ENCODE assay signal across 1 cellular context in the genomic region with DNA sequence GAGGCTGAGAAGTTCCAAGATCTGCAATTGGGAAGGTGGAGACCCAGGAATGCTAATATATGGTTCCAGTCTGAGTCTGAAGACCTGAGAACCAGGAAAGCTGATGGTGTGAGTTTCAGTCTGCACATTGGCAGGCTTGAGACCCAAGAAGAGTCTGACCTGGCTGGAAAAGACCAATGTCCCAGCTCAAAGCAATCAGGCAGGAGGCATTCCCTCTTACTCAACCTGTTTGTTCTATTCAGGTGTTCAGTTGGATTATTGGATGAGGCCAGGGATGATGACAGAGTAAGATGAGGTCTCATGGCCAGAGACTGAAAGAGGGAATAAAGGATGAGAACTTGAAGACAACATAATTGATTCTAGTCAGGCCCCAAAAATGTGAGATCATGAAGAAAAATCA.
TF ChIP-seq lines count a peak whose summit lies in the region.

No MANE protein-coding gene starts in this region.

TF ChIP-seq in HepG2, 621 proteins besides CTCF, POLR2A, EP300 and RAD21 (continued from another document):
- TF ChIP-seq, protein P1, sequence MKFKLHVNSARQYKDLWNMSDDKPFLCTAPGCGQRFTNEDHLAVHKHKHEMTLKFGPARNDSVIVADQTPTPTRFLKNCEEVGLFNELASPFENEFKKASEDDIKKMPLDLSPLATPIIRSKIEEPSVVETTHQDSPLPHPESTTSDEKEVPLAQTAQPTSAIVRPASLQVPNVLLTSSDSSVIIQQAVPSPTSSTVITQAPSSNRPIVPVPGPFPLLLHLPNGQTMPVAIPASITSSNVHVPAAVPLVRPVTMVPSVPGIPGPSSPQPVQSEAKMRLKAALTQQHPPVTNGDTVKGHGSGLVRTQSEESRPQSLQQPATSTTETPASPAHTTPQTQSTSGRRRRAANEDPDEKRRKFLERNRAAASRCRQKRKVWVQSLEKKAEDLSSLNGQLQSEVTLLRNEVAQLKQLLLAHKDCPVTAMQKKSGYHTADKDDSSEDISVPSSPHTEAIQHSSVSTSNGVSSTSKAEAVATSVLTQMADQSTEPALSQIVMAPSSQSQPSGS (CRISPR knock-in tag; IDR thresholded peaks at IDR 0.05): no peak
- TF ChIP-seq ADNP (CRISPR knock-in tag; IDR thresholded peaks at IDR 0.05) (no peak), ZSCAN25 (CRISPR knock-in tag; IDR thresholded peaks at IDR 0.05) (no peak), ATF7-NPFF (CRISPR knock-in tag; IDR thresholded peaks at IDR 0.05; ENCODE audit: low read depth) (no peak), TBP (CRISPR knock-in tag; IDR thresholded peaks at IDR 0.05) (no peak), JARID2 (CRISPR knock-in tag; IDR thresholded peaks at IDR 0.05; ENCODE audit: insufficient replicate concordance) (no peak), ZKSCAN5 (CRISPR knock-in tag; IDR thresholded peaks at IDR 0.05) (no peak), ZNF382 (CRISPR knock-in tag; IDR thresholded peaks at IDR 0.05; ENCODE audit: borderline replicate concordance) (no peak), U2AF1 (optimal IDR thresholded peaks at IDR 0.05; ENCODE audit: low read depth, low read length) (no peak), CBX1 (IDR thresholded peaks at IDR 0.05; ENCODE audit: low read depth) (no peak), FIP1L1 (IDR thresholded peaks at IDR 0.05; ENCODE audit: borderline replicate concordance, insufficient read depth, low read depth, low read length) (no peak), RBAK (CRISPR knock-in tag; IDR thresholded peaks at IDR 0.05) (no peak), RNF2 (conservative IDR thresholded peaks at IDR 0.05; ENCODE audit: low read depth) (no peak), MXI1 (IDR thresholded peaks at IDR 0.05; ENCODE audit: borderline replicate concordance, low read depth, low read length) (no peak), ZNF550 (CRISPR knock-in tag; IDR thresholded peaks at IDR 0.05; ENCODE audit: borderline replicate concordance) (no peak)
- TF ChIP-seq, protein P2, sequence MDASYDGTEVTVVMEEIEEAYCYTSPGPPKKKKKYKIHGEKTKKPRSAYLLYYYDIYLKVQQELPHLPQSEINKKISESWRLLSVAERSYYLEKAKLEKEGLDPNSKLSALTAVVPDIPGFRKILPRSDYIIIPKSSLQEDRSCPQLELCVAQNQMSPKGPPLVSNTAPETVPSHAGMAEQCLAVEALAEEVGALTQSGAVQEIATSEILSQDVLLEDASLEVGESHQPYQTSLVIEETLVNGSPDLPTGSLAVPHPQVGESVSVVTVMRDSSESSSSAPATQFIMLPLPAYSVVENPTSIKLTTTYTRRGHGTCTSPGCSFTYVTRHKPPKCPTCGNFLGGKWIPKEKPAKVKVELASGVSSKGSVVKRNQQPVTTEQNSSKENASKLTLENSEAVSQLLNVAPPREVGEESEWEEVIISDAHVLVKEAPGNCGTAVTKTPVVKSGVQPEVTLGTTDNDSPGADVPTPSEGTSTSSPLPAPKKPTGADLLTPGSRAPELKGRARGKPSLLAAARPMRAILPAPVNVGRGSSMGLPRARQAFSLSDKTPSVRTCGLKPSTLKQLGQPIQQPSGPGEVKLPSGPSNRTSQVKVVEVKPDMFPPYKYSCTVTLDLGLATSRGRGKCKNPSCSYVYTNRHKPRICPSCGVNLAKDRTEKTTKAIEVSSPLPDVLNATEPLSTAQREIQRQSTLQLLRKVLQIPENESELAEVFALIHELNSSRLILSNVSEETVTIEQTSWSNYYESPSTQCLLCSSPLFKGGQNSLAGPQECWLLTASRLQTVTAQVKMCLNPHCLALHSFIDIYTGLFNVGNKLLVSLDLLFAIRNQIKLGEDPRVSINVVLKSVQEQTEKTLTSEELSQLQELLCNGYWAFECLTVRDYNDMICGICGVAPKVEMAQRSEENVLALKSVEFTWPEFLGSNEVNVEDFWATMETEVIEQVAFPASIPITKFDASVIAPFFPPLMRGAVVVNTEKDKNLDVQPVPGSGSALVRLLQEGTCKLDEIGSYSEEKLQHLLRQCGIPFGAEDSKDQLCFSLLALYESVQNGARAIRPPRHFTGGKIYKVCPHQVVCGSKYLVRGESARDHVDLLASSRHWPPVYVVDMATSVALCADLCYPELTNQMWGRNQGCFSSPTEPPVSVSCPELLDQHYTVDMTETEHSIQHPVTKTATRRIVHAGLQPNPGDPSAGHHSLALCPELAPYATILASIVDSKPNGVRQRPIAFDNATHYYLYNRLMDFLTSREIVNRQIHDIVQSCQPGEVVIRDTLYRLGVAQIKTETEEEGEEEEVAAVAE (CRISPR knock-in tag; IDR thresholded peaks at IDR 0.05; ENCODE audit: borderline replicate concordance): no peak
- TF ChIP-seq, protein P3, sequence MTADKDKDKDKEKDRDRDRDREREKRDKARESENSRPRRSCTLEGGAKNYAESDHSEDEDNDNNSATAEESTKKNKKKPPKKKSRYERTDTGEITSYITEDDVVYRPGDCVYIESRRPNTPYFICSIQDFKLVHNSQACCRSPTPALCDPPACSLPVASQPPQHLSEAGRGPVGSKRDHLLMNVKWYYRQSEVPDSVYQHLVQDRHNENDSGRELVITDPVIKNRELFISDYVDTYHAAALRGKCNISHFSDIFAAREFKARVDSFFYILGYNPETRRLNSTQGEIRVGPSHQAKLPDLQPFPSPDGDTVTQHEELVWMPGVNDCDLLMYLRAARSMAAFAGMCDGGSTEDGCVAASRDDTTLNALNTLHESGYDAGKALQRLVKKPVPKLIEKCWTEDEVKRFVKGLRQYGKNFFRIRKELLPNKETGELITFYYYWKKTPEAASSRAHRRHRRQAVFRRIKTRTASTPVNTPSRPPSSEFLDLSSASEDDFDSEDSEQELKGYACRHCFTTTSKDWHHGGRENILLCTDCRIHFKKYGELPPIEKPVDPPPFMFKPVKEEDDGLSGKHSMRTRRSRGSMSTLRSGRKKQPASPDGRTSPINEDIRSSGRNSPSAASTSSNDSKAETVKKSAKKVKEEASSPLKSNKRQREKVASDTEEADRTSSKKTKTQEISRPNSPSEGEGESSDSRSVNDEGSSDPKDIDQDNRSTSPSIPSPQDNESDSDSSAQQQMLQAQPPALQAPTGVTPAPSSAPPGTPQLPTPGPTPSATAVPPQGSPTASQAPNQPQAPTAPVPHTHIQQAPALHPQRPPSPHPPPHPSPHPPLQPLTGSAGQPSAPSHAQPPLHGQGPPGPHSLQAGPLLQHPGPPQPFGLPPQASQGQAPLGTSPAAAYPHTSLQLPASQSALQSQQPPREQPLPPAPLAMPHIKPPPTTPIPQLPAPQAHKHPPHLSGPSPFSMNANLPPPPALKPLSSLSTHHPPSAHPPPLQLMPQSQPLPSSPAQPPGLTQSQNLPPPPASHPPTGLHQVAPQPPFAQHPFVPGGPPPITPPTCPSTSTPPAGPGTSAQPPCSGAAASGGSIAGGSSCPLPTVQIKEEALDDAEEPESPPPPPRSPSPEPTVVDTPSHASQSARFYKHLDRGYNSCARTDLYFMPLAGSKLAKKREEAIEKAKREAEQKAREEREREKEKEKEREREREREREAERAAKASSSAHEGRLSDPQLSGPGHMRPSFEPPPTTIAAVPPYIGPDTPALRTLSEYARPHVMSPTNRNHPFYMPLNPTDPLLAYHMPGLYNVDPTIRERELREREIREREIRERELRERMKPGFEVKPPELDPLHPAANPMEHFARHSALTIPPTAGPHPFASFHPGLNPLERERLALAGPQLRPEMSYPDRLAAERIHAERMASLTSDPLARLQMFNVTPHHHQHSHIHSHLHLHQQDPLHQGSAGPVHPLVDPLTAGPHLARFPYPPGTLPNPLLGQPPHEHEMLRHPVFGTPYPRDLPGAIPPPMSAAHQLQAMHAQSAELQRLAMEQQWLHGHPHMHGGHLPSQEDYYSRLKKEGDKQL (CRISPR knock-in tag; IDR thresholded peaks at IDR 0.05; ENCODE audit: low read depth): no peak
- TF ChIP-seq, protein P4, sequence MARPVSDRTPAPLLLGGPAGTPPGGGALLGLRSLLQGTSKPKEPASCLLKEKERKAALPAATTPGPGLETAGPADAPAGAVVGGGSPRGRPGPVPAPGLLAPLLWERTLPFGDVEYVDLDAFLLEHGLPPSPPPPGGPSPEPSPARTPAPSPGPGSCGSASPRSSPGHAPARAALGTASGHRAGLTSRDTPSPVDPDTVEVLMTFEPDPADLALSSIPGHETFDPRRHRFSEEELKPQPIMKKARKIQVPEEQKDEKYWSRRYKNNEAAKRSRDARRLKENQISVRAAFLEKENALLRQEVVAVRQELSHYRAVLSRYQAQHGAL (CRISPR knock-in tag; IDR thresholded peaks at IDR 0.05; ENCODE audit: not compliant biosample characterization): no peak
